ENCODE assay signal across 1 cellular context in the genomic region with DNA sequence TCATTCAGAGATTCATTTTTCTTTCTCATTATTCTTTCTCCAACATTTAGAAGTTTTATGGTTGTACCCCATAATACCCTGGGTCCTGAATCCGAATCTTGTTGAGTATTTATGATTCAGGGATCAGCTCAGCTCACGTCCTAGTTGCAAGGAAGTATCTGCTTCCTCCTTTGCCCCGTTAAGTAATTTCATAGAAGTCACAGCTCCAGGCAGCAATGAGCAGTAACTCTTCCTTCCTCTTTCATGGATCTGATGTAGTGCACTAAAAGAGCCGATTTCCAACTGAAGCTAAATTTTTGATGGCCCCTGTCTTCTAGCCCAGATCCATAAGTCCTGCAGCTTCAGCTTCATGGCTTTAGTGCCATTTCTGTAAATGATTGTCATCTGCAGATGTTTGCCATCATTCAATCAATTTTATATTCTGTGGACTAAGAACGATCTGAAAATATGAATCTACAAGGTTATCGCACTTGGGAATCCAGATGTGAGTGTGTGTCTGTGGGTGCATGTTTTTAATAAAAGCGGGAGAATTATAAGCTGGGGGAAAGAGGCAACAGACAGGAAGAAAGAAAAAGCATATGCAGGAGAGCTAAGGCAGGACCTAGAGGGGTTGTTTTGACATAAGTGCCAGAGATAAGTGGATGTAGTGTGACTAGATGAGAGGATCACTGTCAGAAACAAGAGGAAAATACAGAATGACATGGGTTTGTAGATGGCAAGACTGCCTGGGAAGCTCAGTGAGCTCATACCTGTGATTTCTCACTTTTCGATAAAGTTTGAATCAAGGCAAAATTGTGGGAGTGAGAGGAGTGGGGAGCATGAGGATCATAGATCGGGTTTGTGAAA.
TF ChIP-seq lines count a peak whose summit lies in the region.

No MANE protein-coding gene starts in this region.

TF ChIP-seq in SK-N-SH treated with all-trans-retinoic acid at 6 μM for 48 hours, 23 proteins besides CTCF, POLR2A, EP300 and RAD21:
- TF ChIP-seq PATZ1 (CRISPR knock-in tag; IDR thresholded peaks at IDR 0.05; ENCODE audit: borderline replicate concordance) (no peak), ESRRG (CRISPR knock-in tag; IDR thresholded peaks at IDR 0.05) (no peak), ZFP30 (CRISPR knock-in tag; IDR thresholded peaks at IDR 0.05) (no peak), GLIS3 (CRISPR knock-in tag; IDR thresholded peaks at IDR 0.05) (no peak), PPARA (CRISPR knock-in tag; IDR thresholded peaks at IDR 0.05; ENCODE audit: borderline replicate concordance) (no peak), TCF4 (CRISPR knock-in tag; IDR thresholded peaks at IDR 0.05; ENCODE audit: borderline replicate concordance) (no peak), RARB (CRISPR knock-in tag; IDR thresholded peaks at IDR 0.05) (no peak), ZNF70 (CRISPR knock-in tag; IDR thresholded peaks at IDR 0.05) (no peak), BACH2 (CRISPR knock-in tag; IDR thresholded peaks at IDR 0.05; ENCODE audit: borderline replicate concordance) (no peak), CSRNP3 (CRISPR knock-in tag; IDR thresholded peaks at IDR 0.05) (no peak), CSDC2 (CRISPR knock-in tag; IDR thresholded peaks at IDR 0.05) (no peak), ZNF565 (CRISPR knock-in tag; conservative IDR thresholded peaks at IDR 0.05; ENCODE audit: low read depth) (no peak), SNAI2 (CRISPR knock-in tag; IDR thresholded peaks at IDR 0.05) (no peak), OSR1 (CRISPR knock-in tag; IDR thresholded peaks at IDR 0.05) (no peak), ZC3H10 (CRISPR knock-in tag; IDR thresholded peaks at IDR 0.05) (no peak), ZFP3 (CRISPR knock-in tag; IDR thresholded peaks at IDR 0.05) (no peak), TOX (CRISPR knock-in tag; IDR thresholded peaks at IDR 0.05; ENCODE audit: borderline replicate concordance) (no peak)
- TF ChIP-seq, protein P1, sequence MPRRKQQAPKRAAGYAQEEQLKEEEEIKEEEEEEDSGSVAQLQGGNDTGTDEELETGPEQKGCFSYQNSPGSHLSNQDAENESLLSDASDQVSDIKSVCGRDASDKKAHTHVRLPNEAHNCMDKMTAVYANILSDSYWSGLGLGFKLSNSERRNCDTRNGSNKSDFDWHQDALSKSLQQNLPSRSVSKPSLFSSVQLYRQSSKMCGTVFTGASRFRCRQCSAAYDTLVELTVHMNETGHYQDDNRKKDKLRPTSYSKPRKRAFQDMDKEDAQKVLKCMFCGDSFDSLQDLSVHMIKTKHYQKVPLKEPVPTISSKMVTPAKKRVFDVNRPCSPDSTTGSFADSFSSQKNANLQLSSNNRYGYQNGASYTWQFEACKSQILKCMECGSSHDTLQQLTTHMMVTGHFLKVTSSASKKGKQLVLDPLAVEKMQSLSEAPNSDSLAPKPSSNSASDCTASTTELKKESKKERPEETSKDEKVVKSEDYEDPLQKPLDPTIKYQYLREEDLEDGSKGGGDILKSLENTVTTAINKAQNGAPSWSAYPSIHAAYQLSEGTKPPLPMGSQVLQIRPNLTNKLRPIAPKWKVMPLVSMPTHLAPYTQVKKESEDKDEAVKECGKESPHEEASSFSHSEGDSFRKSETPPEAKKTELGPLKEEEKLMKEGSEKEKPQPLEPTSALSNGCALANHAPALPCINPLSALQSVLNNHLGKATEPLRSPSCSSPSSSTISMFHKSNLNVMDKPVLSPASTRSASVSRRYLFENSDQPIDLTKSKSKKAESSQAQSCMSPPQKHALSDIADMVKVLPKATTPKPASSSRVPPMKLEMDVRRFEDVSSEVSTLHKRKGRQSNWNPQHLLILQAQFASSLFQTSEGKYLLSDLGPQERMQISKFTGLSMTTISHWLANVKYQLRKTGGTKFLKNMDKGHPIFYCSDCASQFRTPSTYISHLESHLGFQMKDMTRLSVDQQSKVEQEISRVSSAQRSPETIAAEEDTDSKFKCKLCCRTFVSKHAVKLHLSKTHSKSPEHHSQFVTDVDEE (CRISPR knock-in tag; IDR thresholded peaks at IDR 0.05) = no peak
